Comparison of ENCODE assay signal across 26 cellular contexts in genomic region chr12:85803231-85803630, GRCh38. TPM values are rescaled to one million over a fixed set of nuclear protein-coding genes. Genes with fewer than 3 reads are reported as not detected.
DNase-seq lines count a peak whose midpoint lies in the region; ATAC-seq and TF ChIP-seq lines count a peak whose summit lies in the region.
"Had no signal": no experiment of that assay in that cellular context is flagged by ENCODE, and none has a peak within 500 bp of the region (broad histone marks: within the 10 kb centered on the region; RNA-seq: fewer than 3 reads in every experiment).

No MANE protein-coding gene starts in this region.

- no peak overlapping the region for H4K8ac ChIP-seq in IMR-90 (ENCODE audit: low read depth in 2 of 2, low read length in 2 of 2)

- no peak overlapping the region for H3K4me2 ChIP-seq in IMR-90 (ENCODE audit: low read depth, low read length)

- dilution Hi-C loops in IMR-90 (cut with HindIII; ENCODE audit: low sequenced_read_pairs, unreplicated experiment) = no loop called here

- no peaks in the 10 kb centered on the region for H3K4me1 ChIP-seq in IMR-90 (ENCODE audit: control insufficient read depth, insufficient read depth, low read length)
- no peaks in the 10 kb centered on the region for H3K4me1 ChIP-seq in endodermal cell (ENCODE audit: control insufficient read depth, insufficient read depth, low read length)
- no peaks in the 10 kb centered on the region for H3K4me1 ChIP-seq in muscle layer of duodenum (ENCODE audit: control insufficient read depth in 1 of 2, insufficient read depth in 2 of 2, low read length in 2 of 2)
- H3K4me1 ChIP-seq: esophagus muscularis mucosa, pancreas, sigmoid colon had no signal

- H3K4me1 Mint-ChIP-seq in endodermal cell (peaks cover 14% of the 10 kb centered on the region), nephron progenitor cell (no peaks in the 10 kb centered on the region)
- H3K4me1 Mint-ChIP-seq: activated naive CD4-positive, alpha-beta T cell treated with anti-CD3 and anti-CD28 coated beads, Interleukin-2, amount 10 ng/mL, durations not matched to agents 7 days and 5 days had no signal

- no peak overlapping the region for H2BK5ac ChIP-seq in IMR-90 (ENCODE audit: low read depth, low read length, poor library complexity, severe bottlenecking)

- BruUV-seq in IMR-90 (replicated peaks; lab: Mats Ljungman, UMichigan) = no TSS peak

- H2BK20ac ChIP-seq in IMR-90 (ENCODE audit: low read depth, low read length) = no peak overlapping the region

- DNase-seq in EH (ENCODE audit: low read depth) (peak; percentile 1), IMR-90 (peak; percentile 15), endodermal cell (no peak), nephron progenitor cell (no peak), mucosa of gallbladder (ENCODE audit: low spot score) (no peak)
- DNase-seq: activated CD8-positive, alpha-beta memory T cell treated with anti-CD3 and anti-CD28 coated beads for 24 hours; activated naive CD4-positive, alpha-beta T cell treated with anti-CD3 and anti-CD28 coated beads, Interleukin-2, amount 10 ng/mL, durations not matched to agents 7 days and 5 days; activated T-cell treated with anti-CD3 and anti-CD28 coated beads, Interleukin-2, amount 50 U/mL, for 48 hours; AML-193; CD8-positive, alpha-beta T cell; DMS79 treated with DMSO at 0.1 percent for 48 hours; heart right ventricle; KG1; left colon; NCI-H2171 treated with DMSO at 0.1 percent for 48 hours; NCI-H82; pancreas; SHP77; sigmoid colon; T-helper 1 cell had no signal

- in situ Hi-C loops in IMR-90 (cut with MboI; ENCODE audit: low sequenced_read_pairs) = no loop called here

- TF ChIP-seq RAD21 in IMR-90 (IDR thresholded peaks at IDR 0.05; ENCODE audit: low read length) = no peak

- H3K56ac ChIP-seq in IMR-90 (ENCODE audit: extremely low read depth, insufficient read depth, low read length) = no peak overlapping the region

- TF ChIP-seq POLR2A in IMR-90 (IDR thresholded peaks at IDR 0.05; ENCODE audit: low read depth, low read length) = no peak

- TF ChIP-seq CTCF in IMR-90 (conservative IDR thresholded peaks at IDR 0.05; ENCODE audit: low read depth, low read length) (no peak), endodermal cell (conservative IDR thresholded peaks at IDR 0.05) (no peak), nephron progenitor cell (IDR thresholded peaks at IDR 0.05) (no peak)

- no peak overlapping the region for H2AK9ac ChIP-seq in IMR-90 (replicated peaks; ENCODE audit: low read depth, low read length, poor library complexity)

- WGBS in IMR-90 (ENCODE audit: extremely low coverage in 2 of 2, insufficient read length in 1 of 2), 2 experiments = no CpG with 5 or more reads among the region's 1 CpG
- 86% methylated on average over 1 of the region's 1 CpG; no CpG with 5 or more reads in 1 of the 2 experiments for WGBS in endodermal cell (ENCODE audit: insufficient coverage in 1 of 2, insufficient read length in 1 of 2), 2 experiments

- H3K9me1 ChIP-seq in IMR-90 (ENCODE audit: insufficient read depth, low read length) = no peaks in the 10 kb centered on the region

- H3K27me3 Mint-ChIP-seq in endodermal cell (ENCODE audit: insufficient read depth) = no peaks in the 10 kb centered on the region
- H3K27me3 Mint-ChIP-seq in nephron progenitor cell (ENCODE audit: low read depth, poor library complexity) = peaks cover 2% of the 10 kb centered on the region
- H3K27me3 Mint-ChIP-seq: activated naive CD4-positive, alpha-beta T cell treated with anti-CD3 and anti-CD28 coated beads, Interleukin-2, amount 10 ng/mL, durations not matched to agents 7 days and 5 days; natural killer cell treated with Interleukin-12 subunit alpha and Interleukin-12 subunit beta and Interleukin-15 and Interleukin-18, amount 100 ng/mL, for 72 hours had no signal

- H3K79me1 ChIP-seq in IMR-90 (ENCODE audit: low read depth in 1 of 2, low read length in 2 of 2) = no peaks in the 10 kb centered on the region

- H3K9me3 Mint-ChIP-seq in endodermal cell (no peaks in the 10 kb centered on the region), nephron progenitor cell (no peaks in the 10 kb centered on the region)
- H3K9me3 Mint-ChIP-seq: activated naive CD4-positive, alpha-beta T cell treated with anti-CD3 and anti-CD28 coated beads, Interleukin-2, amount 10 ng/mL, durations not matched to agents 7 days and 5 days; CD8-positive, alpha-beta T cell; natural killer cell treated with Interleukin-12 subunit alpha and Interleukin-12 subunit beta and Interleukin-15 and Interleukin-18, amount 100 ng/mL, for 72 hours had no signal

- CTCF ChIA-PET in IMR-90 (lab: Yijun Ruan, JAX) = no interaction called here

- no peak overlapping the region for H2AFZ ChIP-seq in IMR-90 (replicated peaks; ENCODE audit: low read length, poor library complexity)

- no peak overlapping the region for H3K27ac ChIP-seq in IMR-90 (ENCODE audit: insufficient read depth, low read length)
- H3K27ac ChIP-seq in endodermal cell (ENCODE audit: low read depth, low read length) = no peak overlapping the region
- H3K27ac ChIP-seq in muscle layer of duodenum (ENCODE audit: low read length) = peak overlapping the region; percentile 1
- H3K27ac ChIP-seq: esophagus muscularis mucosa, pancreas, sigmoid colon, thoracic aorta had no signal

- no peak overlapping the region for H3K9ac ChIP-seq in IMR-90 (ENCODE audit: low read depth, low read length)
- no peak overlapping the region for H3K9ac ChIP-seq in endodermal cell (ENCODE audit: extremely low read depth, low read length, poor library complexity, severe bottlenecking)

- H2BK15ac ChIP-seq in IMR-90 (ENCODE audit: low read depth, low read length) = no peak overlapping the region

- H4K20me1 ChIP-seq in IMR-90 (ENCODE audit: insufficient read depth, low read length) = no peaks in the 10 kb centered on the region

- H3K27ac Mint-ChIP-seq in endodermal cell (peak overlapping the region; percentile 60), nephron progenitor cell (no peak overlapping the region)
- H3K27ac Mint-ChIP-seq: activated naive CD4-positive, alpha-beta T cell treated with anti-CD3 and anti-CD28 coated beads, Interleukin-2, amount 10 ng/mL, durations not matched to agents 7 days and 5 days; CD8-positive, alpha-beta T cell; natural killer cell treated with Interleukin-12 subunit alpha and Interleukin-12 subunit beta and Interleukin-15 and Interleukin-18, amount 100 ng/mL, for 72 hours had no signal

- no peak overlapping the region for H4K91ac ChIP-seq in IMR-90 (ENCODE audit: insufficient read depth, low read depth, low read length)

- H3K14ac ChIP-seq in IMR-90 (replicated peaks; ENCODE audit: low read depth, low read length) = no peak overlapping the region

- no peak overlapping the region for H4K5ac ChIP-seq in IMR-90 (ENCODE audit: low read depth, low read length)

- H3K9me3 ChIP-seq in IMR-90 (ENCODE audit: control insufficient read depth, insufficient read depth, low read length) (no peaks in the 10 kb centered on the region), endodermal cell (ENCODE audit: control insufficient read depth, low read length) (no peaks in the 10 kb centered on the region), muscle layer of duodenum (ENCODE audit: control insufficient read depth in 1 of 2, low read length in 2 of 2) (no peaks in the 10 kb centered on the region)
- H3K9me3 ChIP-seq: esophagus muscularis mucosa, pancreas, sigmoid colon, thoracic aorta had no signal

- no peak overlapping the region for H3K23ac ChIP-seq in IMR-90 (ENCODE audit: low read depth, low read length)

- H3K4me3 ChIP-seq in IMR-90 (ENCODE audit: insufficient read depth, low read depth, low read length) = no peak overlapping the region
- H3K4me3 ChIP-seq in endodermal cell (ENCODE audit: low read length) = no peak overlapping the region
- no peak overlapping the region for H3K4me3 ChIP-seq in muscle layer of duodenum (ENCODE audit: low read depth in 1 of 2, low read length in 2 of 2)
- H3K4me3 ChIP-seq: esophagus muscularis mucosa, heart right ventricle, pancreas, sigmoid colon, thoracic aorta had no signal

- no peak overlapping the region for H2BK120ac ChIP-seq in IMR-90 (ENCODE audit: low read depth, low read length)

- no peaks in the 10 kb centered on the region for H3K36me3 Mint-ChIP-seq in endodermal cell (ENCODE audit: low read depth)
- no peaks in the 10 kb centered on the region for H3K36me3 Mint-ChIP-seq in nephron progenitor cell (ENCODE audit: low read depth)
- H3K36me3 Mint-ChIP-seq: activated naive CD4-positive, alpha-beta T cell treated with anti-CD3 and anti-CD28 coated beads, Interleukin-2, amount 10 ng/mL, durations not matched to agents 7 days and 5 days; CD8-positive, alpha-beta T cell; natural killer cell treated with Interleukin-12 subunit alpha and Interleukin-12 subunit beta and Interleukin-15 and Interleukin-18, amount 100 ng/mL, for 72 hours had no signal

- H2AK5ac ChIP-seq in IMR-90 (ENCODE audit: low read depth, low read length) = no peak overlapping the region

- no peak for ATAC-seq in IMR-90 (ENCODE audit: low read depth)
- no peak for ATAC-seq in GM21515 (IDR thresholded peaks at IDR 0.05; ENCODE audit: unreplicated experiment)
- ATAC-seq: CD8-positive, alpha-beta T cell; left colon; natural killer cell treated with Interleukin-12 subunit alpha and Interleukin-12 subunit beta and Interleukin-15 and Interleukin-18, amount 100 ng/mL, for 72 hours; pancreas had no signal

- intact Hi-C loops in IMR-90 (cut with micrococcal nuclease) = no loop called here

- H3K27me3 ChIP-seq in IMR-90 (ENCODE audit: control insufficient read depth, insufficient read depth, low read length) = no peaks in the 10 kb centered on the region
- H3K27me3 ChIP-seq in endodermal cell (ENCODE audit: control insufficient read depth, insufficient read depth, low read length, poor library complexity, severe bottlenecking) = no peaks in the 10 kb centered on the region
- no peaks in the 10 kb centered on the region for H3K27me3 ChIP-seq in muscle layer of duodenum (ENCODE audit: low read depth, low read length)
- H3K27me3 ChIP-seq: esophagus muscularis mucosa, heart right ventricle, pancreas, sigmoid colon had no signal

- POLR2A ChIA-PET in IMR-90 (lab: Charles Lee; ENCODE audit: unreplicated experiment) = no interaction called here

- no peak overlapping the region for H3K4ac ChIP-seq in IMR-90 (ENCODE audit: low read depth, low read length)

- no peaks in the 10 kb centered on the region for H3K36me3 ChIP-seq in IMR-90 (ENCODE audit: control insufficient read depth, insufficient read depth, low read length)
- H3K36me3 ChIP-seq in endodermal cell (ENCODE audit: control insufficient read depth, insufficient read depth, low read length) = no peaks in the 10 kb centered on the region
- H3K36me3 ChIP-seq in muscle layer of duodenum (ENCODE audit: control insufficient read depth in 1 of 2, insufficient read depth in 2 of 2, low read length in 2 of 2) = no peaks in the 10 kb centered on the region
- H3K36me3 ChIP-seq: pancreas, thoracic aorta had no signal

- H3K4me3 Mint-ChIP-seq in endodermal cell = no peak overlapping the region
- no peak overlapping the region for H3K4me3 Mint-ChIP-seq in nephron progenitor cell
- H3K4me3 Mint-ChIP-seq: activated naive CD4-positive, alpha-beta T cell treated with anti-CD3 and anti-CD28 coated beads, Interleukin-2, amount 10 ng/mL, durations not matched to agents 7 days and 5 days; CD8-positive, alpha-beta T cell; natural killer cell treated with Interleukin-12 subunit alpha and Interleukin-12 subunit beta and Interleukin-15 and Interleukin-18, amount 100 ng/mL, for 72 hours had no signal

- no peak overlapping the region for H3K18ac ChIP-seq in IMR-90 (ENCODE audit: low read depth, low read length)

RNA-seq across cellular contexts. Expression of gene RASSF9, which starts 33.0 kb away (rescaled TPM):
- total RNA-seq in IMR-90 (2012; rRNA removed) (0.18 and 0.28 TPM in 2 replicates), endodermal cell (1 to 10 TPM in 1 of 2 donors, under 1 TPM in 1; 0.99 to 1.0 TPM), mucosa of gallbladder (1.9 TPM)
- 0.07 and 0.09 TPM in 2 replicates for polyA plus RNA-seq in IMR-90 (2012; rRNA removed)
- 0.02 and 0.03 TPM in 2 replicates for polyA plus RNA-seq in IMR-90 (2012; cell fraction: cytosol; rRNA removed)
- 0.01 and 0.05 TPM in 2 replicates for polyA plus RNA-seq in IMR-90 (2012; cell fraction: nucleus; rRNA removed; ENCODE audit: low replicate concordance)
- 0.53 TPM for polyA plus RNA-seq in endodermal cell (2013, experiment 1 of 2)
- polyA plus RNA-seq in endodermal cell (2013, experiment 2 of 2) = 0.54 TPM
- total RNA-seq: CD8-positive, alpha-beta T cell; natural killer cell treated with Interleukin-12 subunit alpha and Interleukin-12 subunit beta and Interleukin-15 and Interleukin-18, amount 100 ng/mL, for 72 hours; OCI-LY7 had no signal

Comparison
In these comparisons a context has a peak if more than half of its experiments do, and no peak if none do; other contexts are left out.
1. DNase-seq: peak in EH (single experiment) and IMR-90 (single experiment); none in endodermal cell (single experiment), nephron progenitor cell (single experiment) and mucosa of gallbladder (single experiment).